Comparison of ENCODE assay signal across 14 cellular contexts in the genomic region with DNA sequence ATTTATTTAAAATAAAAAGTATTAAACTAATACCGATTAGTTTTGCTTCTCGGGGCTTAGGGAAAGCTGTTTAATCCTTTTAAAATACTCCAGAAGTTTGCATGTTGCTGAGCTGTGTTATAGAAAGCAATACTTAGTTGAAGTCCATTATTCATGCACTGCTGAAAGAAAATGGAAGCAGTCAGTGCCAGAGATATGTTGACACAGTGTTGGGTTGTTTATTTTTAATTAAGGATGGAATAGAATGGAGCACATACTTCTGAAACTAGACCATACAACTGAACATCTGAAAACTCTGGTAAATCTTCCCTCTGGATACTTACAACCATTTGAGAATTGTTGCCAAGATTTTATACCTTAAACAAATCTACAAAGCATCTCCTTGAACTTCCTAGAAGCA.
DNase-seq lines count a peak whose midpoint lies in the region; ATAC-seq and TF ChIP-seq lines count a peak whose summit lies in the region.
"Had no signal": no experiment of that assay in that cellular context is flagged by ENCODE, and none has a peak within 500 bp of the region (broad histone marks: within the 10 kb centered on the region; RNA-seq: fewer than 3 reads in every experiment).

No MANE protein-coding gene starts in this region.

- H3K9me3 Mint-ChIP-seq in nephron, result no peaks in the 10 kb centered on the region
- H3K9me3 Mint-ChIP-seq: CD8-positive, alpha-beta T cell had no signal

- in situ Hi-C loops in astrocyte of the spinal cord (cut with HindIII; ENCODE audit: low sequenced_read_pairs), result no loop called here

- TF ChIP-seq CTCF in astrocyte of the spinal cord (IDR thresholded peaks at IDR 0.05; ENCODE audit: low read depth, low read length) (no peak), nephron (IDR thresholded peaks at IDR 0.05; ENCODE audit: unreplicated experiment in 3 of 3) (no peak)

- peaks cover 5% of the 10 kb centered on the region for H3K4me1 Mint-ChIP-seq in nephron
- H3K4me1 Mint-ChIP-seq: CD14-positive monocyte had no signal

- DNase-seq in NCI-H510A treated with DMSO at 0.1 percent for 48 hours (lab: John Stamatoyannopoulos, UW) (peak; percentile 29), NCI-H510A (lab: John Stamatoyannopoulos, UW) (no peak), NCI-H345 treated with DMSO at 0.1 percent for 48 hours (lab: John Stamatoyannopoulos, UW; ENCODE audit: unreplicated experiment) (peak; percentile 7), astrocyte of the spinal cord (ENCODE audit: low read depth, low spot score) (peak; percentile 1), NCI-H526 (lab: John Stamatoyannopoulos, UW) (no peak), HCEC 1CT (no peak)
- DNase-seq: CD8-positive, alpha-beta T cell; COR-L47; DMS153; GF-D8; GM23248 had no signal

- H3K4me3 ChIP-seq in astrocyte of the spinal cord (ENCODE audit: low read depth, low read length), result no peak overlapping the region
- H3K4me3 ChIP-seq: GM23248 had no signal

- H3K4me3 Mint-ChIP-seq in nephron, result no peak overlapping the region
- H3K4me3 Mint-ChIP-seq: CD14-positive monocyte; CD8-positive, alpha-beta T cell had no signal

- no peak for ATAC-seq in GM19023 (IDR thresholded peaks at IDR 0.05; ENCODE audit: unreplicated experiment)
- ATAC-seq: CD8-positive, alpha-beta T cell had no signal

- H3K27me3 Mint-ChIP-seq in nephron (ENCODE audit: low read depth), result no peaks in the 10 kb centered on the region

- H3K36me3 Mint-ChIP-seq in nephron (ENCODE audit: low read depth), result no peaks in the 10 kb centered on the region
- H3K36me3 Mint-ChIP-seq: CD14-positive monocyte; CD8-positive, alpha-beta T cell had no signal

- H3K27ac Mint-ChIP-seq in nephron, result peak overlapping the region; percentile 37 to 95 (median 86)
- H3K27ac Mint-ChIP-seq: CD14-positive monocyte; CD8-positive, alpha-beta T cell had no signal

Comparison
In these comparisons a context has a peak if more than half of its experiments do, and no peak if none do; other contexts are left out.
1. DNase-seq: peak in NCI-H510A treated with DMSO at 0.1 percent for 48 hours (single experiment), NCI-H345 treated with DMSO at 0.1 percent for 48 hours (single experiment) and astrocyte of the spinal cord (single experiment); none in NCI-H510A (single experiment), NCI-H526 (0 of 2) and HCEC 1CT (single experiment).